In the genomic region with DNA sequence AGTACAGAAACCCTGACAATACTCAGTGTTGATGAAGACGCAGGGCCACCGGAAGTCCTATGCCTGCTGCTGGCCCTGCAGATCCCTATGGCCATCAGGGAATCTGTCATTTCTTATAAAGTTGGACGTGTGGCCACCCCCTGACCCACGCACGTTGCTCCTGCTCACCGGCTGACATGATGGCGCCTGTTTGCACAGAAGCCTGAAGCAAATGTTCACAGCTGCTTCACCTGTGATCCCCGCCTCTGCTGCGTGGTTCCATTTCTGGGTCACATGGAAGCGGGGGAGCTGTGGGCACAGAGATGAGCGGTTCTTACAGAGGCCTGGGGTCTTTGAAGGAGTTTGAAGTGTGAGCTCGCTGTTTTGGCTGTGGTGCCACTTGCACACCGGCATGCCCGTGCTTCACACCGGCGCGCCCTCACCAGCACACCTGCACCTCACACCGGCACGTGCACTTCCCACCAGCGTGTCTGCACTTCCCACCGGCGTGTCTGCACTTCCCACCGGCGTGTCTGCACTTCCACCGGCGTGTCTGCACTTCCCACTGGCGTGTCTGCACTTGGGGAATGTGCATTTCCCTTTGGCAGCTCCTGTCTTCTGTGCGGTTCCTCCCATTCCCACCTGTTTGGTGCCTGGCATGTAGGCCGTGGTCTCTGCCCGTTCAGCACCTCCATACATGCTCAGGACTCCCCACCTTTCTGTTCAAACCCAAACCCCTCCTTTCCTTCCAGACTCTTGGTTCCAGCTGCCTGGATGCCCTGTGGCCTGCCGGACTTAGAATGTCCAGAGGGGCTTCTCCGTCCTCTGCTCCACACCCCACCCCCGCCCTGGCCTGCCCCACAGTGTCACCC, we compare ENCODE assay signal across 13 cellular contexts.
"Had no signal": no experiment of that assay in that cellular context is flagged by ENCODE, and none has a peak within 500 bp of the region (broad histone marks: within the 10 kb centered on the region; RNA-seq: fewer than 3 reads in every experiment).

No MANE protein-coding gene starts in this region.

- H3K36me3 ChIP-seq: stomach, thoracic aorta had no signal

- H3K4me3 ChIP-seq: left ventricle myocardium inferior, stomach, thoracic aorta had no signal

- H3K27me3 ChIP-seq: stomach had no signal

- DNase-seq: activated CD4-positive, alpha-beta T cell treated with anti-CD3 and anti-CD28 coated beads, Interleukin-2, amount 50 U/mL, for 1 hour; activated naive CD4-positive, alpha-beta T cell; activated naive CD8-positive, alpha-beta T cell treated with anti-CD3 and anti-CD28 coated beads, Interleukin-2, amount 50 U/mL, for 24 hours; erythroblast; left ventricle myocardium inferior; stimulated activated CD4-positive, alpha-beta T cell treated with anti-CD3 and anti-CD28 coated beads, Interleukin-1b, Interleukin-23, amount 100 ng/mL, for 48 hours; stomach had no signal

- ATAC-seq: activated naive CD8-positive, alpha-beta T cell treated with anti-CD3 and anti-CD28 coated beads, Interleukin-2, amount 50 U/mL, for 24 hours; naive thymus-derived CD8-positive, alpha-beta T cell; T-helper 17 cell had no signal

- FAIRE-seq: astrocyte, bronchial epithelial cell, keratinocyte had no signal
